In the genomic region with DNA sequence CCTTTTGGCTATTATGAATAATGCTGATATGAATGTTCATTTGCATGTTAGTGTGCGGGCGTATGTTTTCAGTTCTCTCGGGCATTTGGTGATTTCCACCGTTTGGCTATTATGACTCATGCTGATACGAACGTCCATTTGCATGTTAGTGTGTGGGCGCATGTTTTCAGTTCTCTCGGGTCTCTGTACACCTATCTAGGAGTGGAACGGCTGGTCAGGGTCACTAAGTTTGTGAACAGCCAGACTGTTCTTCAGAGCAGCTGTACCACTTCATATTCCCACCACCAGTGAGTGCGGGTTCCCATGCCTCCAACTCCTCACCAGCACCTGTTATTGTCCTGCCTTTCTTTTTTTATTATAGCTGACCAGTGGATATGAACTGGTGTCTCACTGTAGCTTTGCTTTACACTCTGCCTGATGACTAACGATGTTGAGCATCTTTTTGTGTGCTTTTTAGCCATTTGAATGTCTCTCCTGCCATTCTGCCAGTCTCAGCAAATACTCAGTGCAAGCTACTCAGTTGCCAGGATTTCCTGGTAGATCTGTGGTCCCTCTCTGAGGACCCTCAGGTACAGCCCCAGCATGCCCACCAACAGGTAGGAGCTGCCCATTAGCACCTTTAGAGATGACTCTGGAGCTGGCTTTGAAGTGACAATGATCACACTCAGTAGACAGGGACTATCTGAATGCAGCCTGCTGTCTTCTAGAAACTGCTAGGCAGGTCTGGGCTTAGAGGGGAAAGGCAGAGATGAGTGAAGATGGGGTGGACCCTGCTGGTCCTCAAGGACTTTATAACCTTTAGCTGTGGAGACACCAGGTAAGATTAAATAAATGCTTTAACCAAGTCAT, we compare ENCODE assay signal across 9 cellular contexts.
DNase-seq lines count a peak whose midpoint lies in the region; ATAC-seq and TF ChIP-seq lines count a peak whose summit lies in the region.
"Had no signal": no experiment of that assay in that cellular context is flagged by ENCODE, and none has a peak within 500 bp of the region (broad histone marks: within the 10 kb centered on the region; RNA-seq: fewer than 3 reads in every experiment).

No MANE protein-coding gene starts in this region.

- H3K9me3 ChIP-seq in osteoblast (ENCODE audit: low read depth, low read length), result no peaks in the 10 kb centered on the region

- ATAC-seq in GM18873 (IDR thresholded peaks at IDR 0.05; ENCODE audit: low FRiP score, unreplicated experiment) (peak; percentile 78), GM21825 (IDR thresholded peaks at IDR 0.05; ENCODE audit: unreplicated experiment) (peak; percentile 76), Right ventricle myocardium inferior (no peak)

- 0 out of 2 replicates have a peak, but pooled peaks have one; percentile 24 for TF ChIP-seq POLR2A in Raji (IDR thresholded peaks at IDR 0.05; ENCODE audit: insufficient read depth, low read depth, low read length)

- intact Hi-C loops in Right ventricle myocardium inferior (cut with DNase I), result no loop called here

- H3K4me1 ChIP-seq in osteoblast (ENCODE audit: insufficient read depth, low read length), result peaks cover 23% of the 10 kb centered on the region

- H3K36me3 ChIP-seq in osteoblast (ENCODE audit: insufficient read depth, low read length), result no peaks in the 10 kb centered on the region

- no peak overlapping the region for H3K4me3 ChIP-seq in osteoblast (ENCODE audit: insufficient read depth, low read length)

- TF ChIP-seq CTCF in osteoblast (IDR thresholded peaks at IDR 0.05; ENCODE audit: extremely low read depth, low read depth, low read length), result no peak

- H3K27ac ChIP-seq in osteoblast (ENCODE audit: low read depth, low read length), result peak overlapping the region; percentile 43
- H3K27ac ChIP-seq: KMS-11 had no signal

- H3K27me3 ChIP-seq in osteoblast (ENCODE audit: insufficient read depth, low read length), result no peaks in the 10 kb centered on the region

- DNase-seq in osteoblast (ENCODE audit: insufficient read length, low spot score, missing footprints) (peak; percentile 87), Right ventricle myocardium inferior (ENCODE audit: missing footprints) (no peak), hepatic stellate cell (ENCODE audit: low spot score) (no peak), hypothalamus (lab: John Stamatoyannopoulos, UW) (no peak), pons (ENCODE audit: low spot score) (no peak)

- H3K79me2 ChIP-seq in osteoblast (ENCODE audit: insufficient read depth, low read length), result no peaks in the 10 kb centered on the region

- H4K20me1 ChIP-seq in osteoblast (ENCODE audit: insufficient read depth, low read length), result no peaks in the 10 kb centered on the region

- H3K4me2 ChIP-seq in osteoblast (ENCODE audit: insufficient read depth, low read length), result peak overlapping the region; percentile 16
- H3K4me2 ChIP-seq: KMS-11 had no signal

- no peak overlapping the region for H2AFZ ChIP-seq in osteoblast (ENCODE audit: low read length)
